In the genomic region with DNA sequence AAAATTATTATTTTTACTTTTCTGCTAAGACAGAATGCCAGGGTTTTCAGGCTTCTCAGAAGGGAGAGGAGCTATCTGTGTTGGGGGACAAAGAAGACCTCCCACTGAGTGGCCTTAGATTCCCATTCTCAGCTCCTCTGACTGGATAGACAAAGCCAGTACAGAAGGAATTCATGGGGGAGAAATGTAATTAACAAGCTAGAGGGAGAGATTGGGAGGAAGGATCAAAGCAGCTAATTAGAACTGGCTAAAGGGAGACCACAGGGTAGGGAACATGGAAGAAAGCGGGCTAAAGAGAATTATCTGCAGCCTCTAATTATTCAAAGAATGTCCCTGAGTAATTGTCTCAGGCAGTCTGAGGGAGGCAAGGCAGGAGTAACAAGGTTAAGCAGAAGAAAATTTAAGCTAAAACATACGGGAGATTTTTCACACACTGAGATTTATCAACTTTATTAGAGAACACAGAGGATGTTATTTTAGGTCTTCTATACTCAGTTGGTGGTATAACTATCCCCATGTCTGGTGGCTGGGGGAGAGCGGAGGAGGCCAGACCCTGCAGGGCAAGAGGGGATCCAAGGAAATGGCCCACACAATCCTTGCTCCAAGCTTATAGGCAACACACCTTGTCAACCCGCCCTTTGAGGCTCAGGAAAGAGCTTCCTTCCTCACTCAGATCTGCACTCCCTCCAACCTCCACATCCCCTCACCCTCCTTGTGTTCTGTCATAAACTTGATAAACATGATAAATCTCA, we compare ENCODE assay signal across 24 cellular contexts.
DNase-seq lines count a peak whose midpoint lies in the region; ATAC-seq and TF ChIP-seq lines count a peak whose summit lies in the region.
"Had no signal": no experiment of that assay in that cellular context is flagged by ENCODE, and none has a peak within 500 bp of the region (broad histone marks: within the 10 kb centered on the region; RNA-seq: fewer than 3 reads in every experiment).

No MANE protein-coding gene starts in this region.

- H3K4me1 ChIP-seq in NT2/D1 (ENCODE audit: insufficient read depth, insufficient read length) (peaks cover 3% of the 10 kb centered on the region), mesodermal cell (ENCODE audit: control insufficient read depth, insufficient read depth, low read length, poor library complexity, severe bottlenecking) (peaks cover 35% of the 10 kb centered on the region)
- H3K4me1 ChIP-seq: ascending aorta had no signal

- H3K4me3 Mint-ChIP-seq in dendritic cell treated with granulocyte-macrophage colony-stimulating factor and Interleukin-4, amounts not matched to agents 40 ng/mL and 50 ng/mL, for 4 days, result no peak overlapping the region
- H3K4me3 Mint-ChIP-seq in type B pancreatic cell, result peak overlapping the region; percentile 1
- H3K4me3 Mint-ChIP-seq: activated CD8-positive, alpha-beta T cell treated with anti-CD3 and anti-CD28 coated beads, Interleukin-2, amount 10 ng/mL, durations not matched to agents 7 days and 5 days; activated naive CD4-positive, alpha-beta T cell treated with anti-CD3 and anti-CD28 coated beads, Interleukin-2, amount 50 U/mL, for 24 hours; CD4-positive, alpha-beta memory T cell; natural killer cell treated with Interleukin-12 subunit alpha and Interleukin-12 subunit beta and Interleukin-15 and Interleukin-18, amount 100 ng/mL, for 72 hours; stimulated activated memory B cell treated with anti-CD40 and anti-IgM and Interleukin-4, amounts not matched to agents 10 μg/mL and 1 μg/mL and 100 μg/mL, for 72 hours had no signal

- no peak for ATAC-seq in HG02938 (IDR thresholded peaks at IDR 0.05; ENCODE audit: unreplicated experiment)
- ATAC-seq: activated CD8-positive, alpha-beta T cell treated with anti-CD3 and anti-CD28 coated beads, Interleukin-2, amount 10 ng/mL, durations not matched to agents 7 days and 5 days; HCT116; left colon; natural killer cell treated with Interleukin-12 subunit alpha and Interleukin-12 subunit beta and Interleukin-15 and Interleukin-18, amount 100 ng/mL, for 72 hours; stimulated activated memory B cell treated with anti-CD40 and anti-IgM and Interleukin-4, amounts not matched to agents 10 μg/mL and 1 μg/mL and 100 μg/mL, for 72 hours had no signal

- no peaks in the 10 kb centered on the region for H3K9me3 Mint-ChIP-seq in dendritic cell treated with granulocyte-macrophage colony-stimulating factor and Interleukin-4, amounts not matched to agents 40 ng/mL and 50 ng/mL, for 4 days
- no peaks in the 10 kb centered on the region for H3K9me3 Mint-ChIP-seq in type B pancreatic cell
- H3K9me3 Mint-ChIP-seq: activated naive CD4-positive, alpha-beta T cell treated with anti-CD3 and anti-CD28 coated beads, Interleukin-2, amount 50 U/mL, for 24 hours; CD4-positive, alpha-beta memory T cell; natural killer cell treated with Interleukin-12 subunit alpha and Interleukin-12 subunit beta and Interleukin-15 and Interleukin-18, amount 100 ng/mL, for 72 hours; stimulated activated memory B cell treated with anti-CD40 and anti-IgM and Interleukin-4, amounts not matched to agents 10 μg/mL and 1 μg/mL and 100 μg/mL, for 72 hours had no signal

- no peak for TF ChIP-seq CTCF in type B pancreatic cell (conservative IDR thresholded peaks at IDR 0.05)

- intact Hi-C loops in dendritic cell treated with granulocyte-macrophage colony-stimulating factor and Interleukin-4, amounts not matched to agents 40 ng/mL and 50 ng/mL, for 4 days (cut with micrococcal nuclease), result no loop called here

- H3K27ac ChIP-seq in mesodermal cell (ENCODE audit: low read depth, low read length, severe bottlenecking), result peak overlapping the region; percentile 89
- H3K27ac ChIP-seq: ascending aorta had no signal

- H3K36me3 ChIP-seq in NT2/D1 (ENCODE audit: insufficient read depth, insufficient read length, low read length), result no peaks in the 10 kb centered on the region
- no peaks in the 10 kb centered on the region for H3K36me3 ChIP-seq in mesodermal cell (ENCODE audit: control insufficient read depth, insufficient read depth, low read length)
- H3K36me3 ChIP-seq: ascending aorta had no signal

- H3K4me1 Mint-ChIP-seq in dendritic cell treated with granulocyte-macrophage colony-stimulating factor and Interleukin-4, amounts not matched to agents 40 ng/mL and 50 ng/mL, for 4 days (ENCODE audit: low read depth), result peaks cover 33% of the 10 kb centered on the region
- peaks cover 53% of the 10 kb centered on the region for H3K4me1 Mint-ChIP-seq in type B pancreatic cell (ENCODE audit: unreplicated experiment)
- H3K4me1 Mint-ChIP-seq: activated naive CD4-positive, alpha-beta T cell treated with anti-CD3 and anti-CD28 coated beads, Interleukin-2, amount 50 U/mL, for 24 hours; stimulated activated memory B cell treated with anti-CD40 and anti-IgM and Interleukin-4, amounts not matched to agents 10 μg/mL and 1 μg/mL and 100 μg/mL, for 72 hours had no signal

- H3K36me3 Mint-ChIP-seq in dendritic cell treated with granulocyte-macrophage colony-stimulating factor and Interleukin-4, amounts not matched to agents 40 ng/mL and 50 ng/mL, for 4 days (ENCODE audit: low read depth), result peaks cover 6% of the 10 kb centered on the region
- H3K36me3 Mint-ChIP-seq in type B pancreatic cell, result peaks cover 3% of the 10 kb centered on the region
- H3K36me3 Mint-ChIP-seq: activated naive CD4-positive, alpha-beta T cell treated with anti-CD3 and anti-CD28 coated beads, Interleukin-2, amount 50 U/mL, for 24 hours; CD4-positive, alpha-beta memory T cell; natural killer cell treated with Interleukin-12 subunit alpha and Interleukin-12 subunit beta and Interleukin-15 and Interleukin-18, amount 100 ng/mL, for 72 hours; stimulated activated memory B cell treated with anti-CD40 and anti-IgM and Interleukin-4, amounts not matched to agents 10 μg/mL and 1 μg/mL and 100 μg/mL, for 72 hours had no signal

- H3K4me3 ChIP-seq in NT2/D1 (ENCODE audit: insufficient read length, low read depth) (no peak overlapping the region), mesodermal cell (ENCODE audit: extremely low read depth, insufficient read depth, low read length, poor library complexity, severe bottlenecking) (no peak overlapping the region)
- H3K4me3 ChIP-seq: ascending aorta, testis had no signal

- peak overlapping the region; percentile 29 for H3K9ac ChIP-seq in NT2/D1 (ENCODE audit: insufficient read length, low read depth)

- H3K9me3 ChIP-seq in NT2/D1 (ENCODE audit: insufficient read depth, low read length) (no peaks in the 10 kb centered on the region), mesodermal cell (ENCODE audit: control insufficient read depth, low read length) (no peaks in the 10 kb centered on the region)
- H3K9me3 ChIP-seq: ascending aorta, testis had no signal

- 40 to 72% methylated on average over 2 of the region's 4 CpGs for WGBS in mesodermal cell (ENCODE audit: insufficient coverage in 2 of 2), 2 experiments

- peak overlapping the region; percentile 20 for H3K27ac Mint-ChIP-seq in dendritic cell treated with granulocyte-macrophage colony-stimulating factor and Interleukin-4, amounts not matched to agents 40 ng/mL and 50 ng/mL, for 4 days
- H3K27ac Mint-ChIP-seq in type B pancreatic cell, result no peak overlapping the region
- H3K27ac Mint-ChIP-seq: activated CD8-positive, alpha-beta T cell treated with anti-CD3 and anti-CD28 coated beads, Interleukin-2, amount 10 ng/mL, durations not matched to agents 7 days and 5 days; activated naive CD4-positive, alpha-beta T cell treated with anti-CD3 and anti-CD28 coated beads, Interleukin-2, amount 50 U/mL, for 24 hours; CD4-positive, alpha-beta memory T cell; natural killer cell treated with Interleukin-12 subunit alpha and Interleukin-12 subunit beta and Interleukin-15 and Interleukin-18, amount 100 ng/mL, for 72 hours; stimulated activated memory B cell treated with anti-CD40 and anti-IgM and Interleukin-4, amounts not matched to agents 10 μg/mL and 1 μg/mL and 100 μg/mL, for 72 hours had no signal

- peak; percentile 50 for DNase-seq in NT2/D1 (ENCODE audit: low read depth, low spot score)
- no peak for DNase-seq in type B pancreatic cell (ENCODE audit: extremely low spot score, unreplicated experiment)
- no peak for DNase-seq in cortex of kidney (lab: John Stamatoyannopoulos, UW)
- DNase-seq in COLO829 (ENCODE audit: low spot score), result no peak
- DNase-seq: activated CD4-positive, CD25-positive, alpha-beta regulatory T cell; activated CD8-positive, alpha-beta T cell treated with anti-CD3 and anti-CD28 coated beads, Interleukin-2, amount 10 ng/mL, durations not matched to agents 7 days and 5 days; activated T-cell treated with anti-CD3 and anti-CD28 coated beads, Interleukin-2, amount 50 U/mL, for 1 hour; CD4-positive, alpha-beta memory T cell; KBM-7; left colon; MM.1S; NCI-H146; NCI-H524; stimulated activated CD4-positive, alpha-beta T cell treated with anti-CD3 and anti-CD28 coated beads, Interleukin-1b, Interleukin-23, amount 100 ng/mL, for 48 hours; T-helper 9 cell; testis had no signal

- H3K27me3 ChIP-seq in NT2/D1 (ENCODE audit: insufficient read depth, insufficient read length), result no peaks in the 10 kb centered on the region
- H3K27me3 ChIP-seq: ascending aorta, testis had no signal

- no peaks in the 10 kb centered on the region for H3K27me3 Mint-ChIP-seq in dendritic cell treated with granulocyte-macrophage colony-stimulating factor and Interleukin-4, amounts not matched to agents 40 ng/mL and 50 ng/mL, for 4 days
- H3K27me3 Mint-ChIP-seq in type B pancreatic cell, result no peaks in the 10 kb centered on the region
- H3K27me3 Mint-ChIP-seq: activated naive CD4-positive, alpha-beta T cell treated with anti-CD3 and anti-CD28 coated beads, Interleukin-2, amount 50 U/mL, for 24 hours; CD4-positive, alpha-beta memory T cell; natural killer cell treated with Interleukin-12 subunit alpha and Interleukin-12 subunit beta and Interleukin-15 and Interleukin-18, amount 100 ng/mL, for 72 hours; stimulated activated memory B cell treated with anti-CD40 and anti-IgM and Interleukin-4, amounts not matched to agents 10 μg/mL and 1 μg/mL and 100 μg/mL, for 72 hours had no signal
